Comparison of ENCODE assay signal across 8 cellular contexts in genomic region chr21:28336299-28336698, GRCh38.
A peak's percentile ranks its signal among the peaks of the same experiment; 100 is the strongest.
DNase-seq lines count a peak whose midpoint lies in the region; ATAC-seq and TF ChIP-seq lines count a peak whose summit lies in the region.

No MANE protein-coding gene starts in this region.

- TF ChIP-seq CTCF in AG04450 (IDR thresholded peaks at IDR 0.05; ENCODE audit: low read depth, low read length) (peak; percentile 63), MM.1S (IDR thresholded peaks at IDR 0.05; ENCODE audit: low read length) (peak; percentile 48), brain (conservative IDR thresholded peaks at IDR 0.05) (peak; percentile 68 to 69)

- H3K79me2 ChIP-seq in MM.1S (ENCODE audit: low read length): no peaks in the 10 kb centered on the region

- H3K4me2 ChIP-seq in MM.1S (ENCODE audit: low read depth, low read length): no peak overlapping the region

- H3K4me1 ChIP-seq in MM.1S (ENCODE audit: low read length): no peaks in the 10 kb centered on the region

- intact Hi-C loops in activated CD4-positive, alpha-beta T cell treated with anti-CD3 and anti-CD28 coated beads, Interleukin-2, amount 10 ng/mL, durations not matched to agents 24 days and 14 days (cut with micrococcal nuclease): no loop called here

- H3K4me3 Mint-ChIP-seq in brain: no peak overlapping the region
- H3K4me3 Mint-ChIP-seq in activated CD4-positive, alpha-beta T cell treated with anti-CD3 and anti-CD28 coated beads, Interleukin-2, amount 10 ng/mL, durations not matched to agents 24 days and 14 days: no peak overlapping the region

- no peak overlapping the region for H2AFZ ChIP-seq in MM.1S (ENCODE audit: low read length)

- H4K20me1 ChIP-seq in MM.1S (ENCODE audit: insufficient read depth, low read length): no peaks in the 10 kb centered on the region

- H3K4me1 Mint-ChIP-seq in brain: peaks cover 9% of the 10 kb centered on the region
- no peaks in the 10 kb centered on the region for H3K4me1 Mint-ChIP-seq in activated CD4-positive, alpha-beta T cell treated with anti-CD3 and anti-CD28 coated beads, Interleukin-2, amount 10 ng/mL, durations not matched to agents 24 days and 14 days

- no peaks in the 10 kb centered on the region for H3K27me3 ChIP-seq in AG04450 (ENCODE audit: control insufficient read depth, insufficient read depth, low read length)
- no peaks in the 10 kb centered on the region for H3K27me3 ChIP-seq in MM.1S (replicated peaks; ENCODE audit: insufficient read depth, low read length)

- H3K9me3 Mint-ChIP-seq in brain: peaks cover 0 to 3% (median 0%) of the 10 kb centered on the region in 5 experiments
- H3K9me3 Mint-ChIP-seq in activated CD4-positive, alpha-beta T cell treated with anti-CD3 and anti-CD28 coated beads, Interleukin-2, amount 10 ng/mL, durations not matched to agents 24 days and 14 days: no peaks in the 10 kb centered on the region

- CTCF ChIA-PET in AG04450 (lab: Charles Lee): interaction anchor here (0.7 to 5.6 kb wide), 21 partner anchors 10 to 1583 kb away, joined by 3 to 89 read pairs (median 4); no protein-coding TSS in a partner anchor

- no peaks in the 10 kb centered on the region for H3K9me2 ChIP-seq in MM.1S (replicated peaks; ENCODE audit: insufficient read depth, low read length)

- in situ Hi-C loops in KBM-7 (cut with MboI; ENCODE audit: low pct_unique_long_range_greater_than_20kb, low sequenced_read_pairs): no loop called here

- H3K4me3 ChIP-seq in AG04450 (ENCODE audit: low read depth, low read length): no peak overlapping the region
- no peak overlapping the region for H3K4me3 ChIP-seq in MM.1S (ENCODE audit: low read length)

- peak; percentile 93 for DNase-seq in AG04450 (ENCODE audit: low read depth, low spot score)
- peak; percentile 48 for DNase-seq in MM.1S
- DNase-seq in left kidney (ENCODE audit: low read depth, low spot score): peak; percentile 69
- no peak for DNase-seq in NCI-H146 treated with DMSO at 0.1 percent for 48 hours (lab: John Stamatoyannopoulos, UW; ENCODE audit: unreplicated experiment)
- no peak for DNase-seq in KBM-7
- DNase-seq in activated CD4-positive, alpha-beta T cell treated with anti-CD3 and anti-CD28 coated beads, Interleukin-2, amount 10 ng/mL, durations not matched to agents 24 days and 14 days: no peak

- no peak overlapping the region for H3K9ac ChIP-seq in MM.1S (ENCODE audit: low read length)

- no peaks in the 10 kb centered on the region for H3K27me3 Mint-ChIP-seq in brain
- no peaks in the 10 kb centered on the region for H3K27me3 Mint-ChIP-seq in activated CD4-positive, alpha-beta T cell treated with anti-CD3 and anti-CD28 coated beads, Interleukin-2, amount 10 ng/mL, durations not matched to agents 24 days and 14 days

- H3K9me3 ChIP-seq in AG04450 (ENCODE audit: control insufficient read depth, insufficient read depth, low read length): no peaks in the 10 kb centered on the region
- no peaks in the 10 kb centered on the region for H3K9me3 ChIP-seq in MM.1S (replicated peaks; ENCODE audit: insufficient read depth, low read length)

- no peaks in the 10 kb centered on the region for H3F3A ChIP-seq in MM.1S (ENCODE audit: insufficient read depth, low read length)

- no peaks in the 10 kb centered on the region for H3K36me3 Mint-ChIP-seq in brain
- no peaks in the 10 kb centered on the region for H3K36me3 Mint-ChIP-seq in activated CD4-positive, alpha-beta T cell treated with anti-CD3 and anti-CD28 coated beads, Interleukin-2, amount 10 ng/mL, durations not matched to agents 24 days and 14 days (ENCODE audit: low read depth)

- H3K27ac Mint-ChIP-seq in brain: peak overlapping the region in 1 of 5 experiments; percentile 74
- H3K27ac Mint-ChIP-seq in activated CD4-positive, alpha-beta T cell treated with anti-CD3 and anti-CD28 coated beads, Interleukin-2, amount 10 ng/mL, durations not matched to agents 24 days and 14 days: no peak overlapping the region

- ATAC-seq in GM21367 (IDR thresholded peaks at IDR 0.05; ENCODE audit: unreplicated experiment): no peak

- POLR2A ChIA-PET in AG04450 (lab: Yijun Ruan, JAX): interaction anchor here (0.9 to 1.6 kb wide), 3 partner anchors 409 to 1492 kb away, joined by 5 to 6 read pairs (median 6); no protein-coding TSS in a partner anchor

- H3K36me3 ChIP-seq in MM.1S (replicated peaks; ENCODE audit: insufficient read depth, low read length): no peaks in the 10 kb centered on the region

- H3K27ac ChIP-seq in AG04450 (ENCODE audit: low read depth, low read length) (no peak overlapping the region), MM.1S (ENCODE audit: low read length) (no peak overlapping the region)

Comparison
In these comparisons a context has a peak if more than half of its experiments do, and no peak if none do; other contexts are left out.
1. DNase-seq: peak in AG04450 (single experiment), MM.1S (single experiment) and left kidney (single experiment); none in NCI-H146 treated with DMSO at 0.1 percent for 48 hours (single experiment), KBM-7 (single experiment) and activated CD4-positive, alpha-beta T cell treated with anti-CD3 and anti-CD28 coated beads, Interleukin-2, amount 10 ng/mL, durations not matched to agents 24 days and 14 days (single experiment).
2. Peak in every context shown above with its lines, with median percentiles within 50 percentile points of each other: CTCF ChIP-seq.